Comparison of ENCODE assay signal across 8 cellular contexts in genomic region chr12:53048033-53048779, GRCh38. TPM values are rescaled to one million over a fixed set of nuclear protein-coding genes. Genes with fewer than 3 reads are reported as not detected.
DNase-seq lines count a peak whose midpoint lies in the region; ATAC-seq and TF ChIP-seq lines count a peak whose summit lies in the region.

No MANE protein-coding gene starts in this region.

- peak; percentile 54 for DNase-seq in Daoy (ENCODE audit: low read depth)
- peak; percentile 73 for DNase-seq in NCI-H2029 (lab: John Stamatoyannopoulos, UW)
- DNase-seq in mammary epithelial cell: no peak
- DNase-seq in cortex of kidney (lab: John Stamatoyannopoulos, UW): no peak

- peak overlapping the region; percentile 52 for H2AFZ ChIP-seq in mammary epithelial cell (ENCODE audit: low read depth, low read length)

- H3K79me2 ChIP-seq in mammary epithelial cell (ENCODE audit: insufficient read depth, low read length): peaks cover 28% of the 10 kb centered on the region

- in situ Hi-C loops in mammary epithelial cell (cut with MboI; ENCODE audit: low sequenced_read_pairs in 2 of 2): no loop called here

- no peaks in the 10 kb centered on the region for H4K20me1 ChIP-seq in mammary epithelial cell (ENCODE audit: insufficient read depth, low read length)

- peak overlapping the region; percentile 62 for H3K4me3 Mint-ChIP-seq in stimulated activated memory B cell treated with anti-CD40 and anti-IgM and Interleukin-4, amounts not matched to agents 10 μg/mL and 1 μg/mL and 100 μg/mL, for 72 hours

- CTCF ChIA-PET in mammary epithelial cell (lab: Charles Lee; ENCODE audit: low non-redundant PET): no interaction called here

- peaks cover 16% of the 10 kb centered on the region for H3K4me1 Mint-ChIP-seq in stimulated activated memory B cell treated with anti-CD40 and anti-IgM and Interleukin-4, amounts not matched to agents 10 μg/mL and 1 μg/mL and 100 μg/mL, for 72 hours

- H3K4me3 ChIP-seq in mammary epithelial cell (replicated peaks in 1 of 3; ENCODE audit: insufficient read depth in 1 of 3, low read depth in 2 of 3, low read length in 3 of 3): peak overlapping the region in 2 of 3 experiments; percentile 37 to 40

- H3K27me3 Mint-ChIP-seq in stimulated activated memory B cell treated with anti-CD40 and anti-IgM and Interleukin-4, amounts not matched to agents 10 μg/mL and 1 μg/mL and 100 μg/mL, for 72 hours: no peaks in the 10 kb centered on the region

- H3K4me2 ChIP-seq in mammary epithelial cell (ENCODE audit: insufficient read depth, low read depth, low read length): peak overlapping the region; percentile 75

- H3K4me1 ChIP-seq in mammary epithelial cell (ENCODE audit: insufficient read depth, low read length): peaks cover 73% of the 10 kb centered on the region

- H3K27me3 ChIP-seq in mammary epithelial cell (ENCODE audit: insufficient read depth, low read length) (no peaks in the 10 kb centered on the region), layer of hippocampus (ENCODE audit: control insufficient read depth, insufficient read depth, low read length) (no peaks in the 10 kb centered on the region)

- no peak overlapping the region for H3K9ac ChIP-seq in mammary epithelial cell (ENCODE audit: insufficient read depth, low read length)

- no peaks in the 10 kb centered on the region for H3K36me3 Mint-ChIP-seq in stimulated activated memory B cell treated with anti-CD40 and anti-IgM and Interleukin-4, amounts not matched to agents 10 μg/mL and 1 μg/mL and 100 μg/mL, for 72 hours

- no peaks in the 10 kb centered on the region for H3K9me3 ChIP-seq in mammary epithelial cell (replicated peaks; ENCODE audit: insufficient read depth, low read length)

- BruUV-seq in mammary epithelial cell (replicated peaks; lab: Mats Ljungman, UMichigan): no TSS peak

- ATAC-seq in stimulated activated memory B cell treated with anti-CD40 and anti-IgM and Interleukin-4, amounts not matched to agents 10 μg/mL and 1 μg/mL and 100 μg/mL, for 72 hours: no peak
- ATAC-seq in GM18498 (IDR thresholded peaks at IDR 0.05; ENCODE audit: unreplicated experiment) (no peak), HG03045 (IDR thresholded peaks at IDR 0.05; ENCODE audit: unreplicated experiment) (no peak)

- H3K27ac Mint-ChIP-seq in stimulated activated memory B cell treated with anti-CD40 and anti-IgM and Interleukin-4, amounts not matched to agents 10 μg/mL and 1 μg/mL and 100 μg/mL, for 72 hours: peak overlapping the region; percentile 53

- dilution Hi-C loops in mammary epithelial cell (cut with HindIII; ENCODE audit: low sequenced_read_pairs): no loop called here

- WGBS in mammary epithelial cell (ENCODE audit: low coverage, missing lambda C conversion rate): 15% methylated on average over 6 of the region's 10 CpGs

- no peaks in the 10 kb centered on the region for H3K9me3 Mint-ChIP-seq in stimulated activated memory B cell treated with anti-CD40 and anti-IgM and Interleukin-4, amounts not matched to agents 10 μg/mL and 1 μg/mL and 100 μg/mL, for 72 hours

- TF ChIP-seq CTCF in mammary epithelial cell (conservative IDR thresholded peaks at IDR 0.05 in 1 of 2, IDR thresholded peaks at IDR 0.05 in 1 of 2; ENCODE audit: extremely low read depth in 1 of 2, insufficient read depth in 1 of 2, low read depth in 1 of 2, low read length in 2 of 2): peak in 1 of 2 donors; percentile 21

- peak overlapping the region; percentile 11 for H3K27ac ChIP-seq in mammary epithelial cell (ENCODE audit: insufficient read depth, low read depth, low read length)
- H3K27ac ChIP-seq in layer of hippocampus (ENCODE audit: low read depth, low read length): peak overlapping the region; percentile 98

- no peaks in the 10 kb centered on the region for H3K36me3 ChIP-seq in mammary epithelial cell (ENCODE audit: insufficient read depth, low read length)

- intact Hi-C loops in mammary epithelial cell (cut with micrococcal nuclease): no loop called here

RNA-seq across cellular contexts. Expression of gene TNS2, which starts 1.7 kb away (rescaled TPM):
- 7.0 and 8.2 TPM in 2 replicates for total RNA-seq in Daoy (2014; rRNA removed; shearing (Covaris generic))
- 1 to 10 TPM; 3.7 to 4.2 TPM for total RNA-seq in mammary epithelial cell
- 6.6 TPM for polyA plus RNA-seq in mammary epithelial cell
- polyA minus RNA-seq in mammary epithelial cell: 16.7 TPM

RNA-seq across cellular contexts. Expression of gene SPRYD3, which starts 31.0 kb away (rescaled TPM):
- 22.2 and 23.8 TPM in 2 replicates for total RNA-seq in Daoy (2014; rRNA removed; shearing (Covaris generic))
- 10 to 100 TPM; 30.0 to 39.4 TPM for total RNA-seq in mammary epithelial cell
- polyA plus RNA-seq in mammary epithelial cell: 28.0 TPM
- 85.5 TPM for polyA minus RNA-seq in mammary epithelial cell

RNA-seq across cellular contexts. Expression of gene EIF4B, which starts 42.0 kb away (rescaled TPM):
- total RNA-seq in Daoy (2014; rRNA removed; shearing (Covaris generic)): 650 and 689 TPM in 2 replicates
- total RNA-seq in mammary epithelial cell: 100 to 1,000 TPM; 350 to 850 TPM
- 312 TPM for polyA plus RNA-seq in mammary epithelial cell
- 610 TPM for polyA minus RNA-seq in mammary epithelial cell

RNA-seq across cellular contexts. Expression of gene IGFBP6, which starts 49.3 kb away (rescaled TPM):
- 53.5 and 68.5 TPM in 2 replicates for total RNA-seq in Daoy (2014; rRNA removed; shearing (Covaris generic))
- total RNA-seq in mammary epithelial cell: 100 to 1,000 TPM in 1 of 2 donors, 10 to 100 TPM in 1; 47.7 to 125 TPM
- polyA plus RNA-seq in mammary epithelial cell: 291 TPM
- 208 TPM for polyA minus RNA-seq in mammary epithelial cell

RNA-seq across cellular contexts. Expression of gene SOAT2, which starts 55.1 kb away (rescaled TPM):
- total RNA-seq in Daoy (2014; rRNA removed; shearing (Covaris generic)): not detected in 2 replicates
- under 1 TPM in 1 of 2 donors, not detected in 1; 0.16 TPM for total RNA-seq in mammary epithelial cell
- polyA plus RNA-seq in mammary epithelial cell: 0.29 TPM
- polyA minus RNA-seq in mammary epithelial cell: not detected

Comparison
In these comparisons a context has a peak if more than half of its experiments do, and no peak if none do; other contexts are left out.
1. DNase-seq: peak in Daoy (single experiment) and NCI-H2029 (single experiment); none in mammary epithelial cell (single experiment) and cortex of kidney (single experiment).